ENCODE assay signal across 8 cellular contexts in the genomic region with DNA sequence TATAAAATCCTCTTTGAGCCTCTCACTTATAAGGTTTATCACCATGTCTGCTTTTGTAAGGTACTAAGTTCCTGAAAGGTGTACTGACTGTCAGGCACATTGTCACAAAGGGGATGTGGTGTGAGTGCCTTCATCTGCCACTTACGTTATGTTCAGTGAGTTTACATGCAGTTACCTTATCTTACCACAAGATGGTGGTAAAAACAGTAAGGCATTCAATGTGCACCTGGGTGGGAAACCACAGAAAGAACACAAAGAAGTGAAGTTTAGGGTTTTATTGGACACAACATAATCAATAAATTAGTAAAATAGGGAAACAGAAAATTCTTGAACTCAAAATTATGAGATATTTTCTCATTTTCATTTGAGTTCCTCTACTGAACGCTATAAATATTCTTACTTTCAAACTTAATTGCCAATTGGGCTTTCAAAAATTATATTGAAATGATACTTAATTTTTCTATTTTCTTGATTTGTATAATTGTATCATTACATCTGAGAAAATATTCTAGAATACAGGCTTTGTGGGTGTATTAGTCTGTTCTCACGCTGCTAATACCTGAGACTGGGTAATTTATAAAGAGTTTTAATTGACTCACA.
DNase-seq lines count a peak whose midpoint lies in the region; ATAC-seq and TF ChIP-seq lines count a peak whose summit lies in the region.

No MANE protein-coding gene starts in this region.

- DNase-seq in ACHN (peak; percentile 59), NCI-H1417 (lab: John Stamatoyannopoulos, UW) (peak; percentile 8 to 81 (median 46)), left ventricle myocardium superior (no peak), stromal cell of bone marrow (ENCODE audit: low read depth) (peak; percentile 8), GOT3 (lab: John Stamatoyannopoulos, UW) (no peak)

- TF ChIP-seq CTCF in VCaP (conservative IDR thresholded peaks at IDR 0.05), result peak; percentile 88

- in situ Hi-C loops in ACHN (cut with HindIII; ENCODE audit: low pct_ligation_motif_present, low pct_unique_long_range_greater_than_20kb, low sequenced_read_pairs), result no loop called here

- peak; percentile 98 for ATAC-seq in GM18502 (IDR thresholded peaks at IDR 0.05; ENCODE audit: poor library complexity, unreplicated experiment)
- ATAC-seq in HG02852 (IDR thresholded peaks at IDR 0.05; ENCODE audit: unreplicated experiment), result peak; percentile 99
- peak; percentile 60 for ATAC-seq in left ventricle myocardium superior

- intact Hi-C loops in left ventricle myocardium superior (cut with micrococcal nuclease), result no loop called here

- no peak overlapping the region for H3K27ac ChIP-seq in VCaP

Comparison
In these comparisons a context has a peak if more than half of its experiments do, and no peak if none do; other contexts are left out.
1. DNase-seq: peak in ACHN (single experiment), NCI-H1417 (3 of 3) and stromal cell of bone marrow (single experiment); none in left ventricle myocardium superior (single experiment) and GOT3 (single experiment).
2. Peak in every context shown above with its lines, with median percentiles within 50 percentile points of each other: ATAC-seq.